ENCODE assay signal across 2 cellular contexts in the genomic region with DNA sequence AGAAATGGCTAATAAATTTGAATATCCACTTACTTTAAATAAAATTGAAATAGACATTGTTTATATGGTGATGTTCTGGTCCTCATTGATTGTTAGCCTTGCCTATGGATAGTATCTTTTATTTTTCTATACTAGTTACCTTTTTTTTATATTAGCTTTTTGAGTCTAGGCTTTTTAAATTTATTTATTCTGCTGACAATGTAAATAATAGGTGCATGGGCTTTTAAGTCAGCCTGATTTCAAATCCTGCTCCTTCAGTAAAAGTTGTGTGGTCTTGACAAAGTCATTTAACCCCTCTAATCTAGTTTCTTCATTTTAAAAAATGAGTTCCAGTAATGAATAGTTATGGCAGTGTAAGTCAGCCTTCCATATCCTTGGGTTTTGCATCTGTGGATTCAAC.
TF ChIP-seq lines count a peak whose summit lies in the region.

No MANE protein-coding gene starts in this region.

TF ChIP-seq in HepG2, 621 proteins besides CTCF, POLR2A, EP300 and RAD21:
- TF ChIP-seq ZNF782 (CRISPR knock-in tag; IDR thresholded peaks at IDR 0.05; ENCODE audit: borderline replicate concordance) (no peak), MAFF (IDR thresholded peaks at IDR 0.05; ENCODE audit: low read depth, low read length) (peak; percentile 60; the same call in 1 of the 2 replicates), MAFK (conservative IDR thresholded peaks at IDR 0.05 in 1 of 2, IDR thresholded peaks at IDR 0.05 in 1 of 2; ENCODE audit: low read length in 2 of 2) (peak; percentile 44 to 79; a peak in 3 of 4 replicates)
- TF ChIP-seq, protein P1, sequence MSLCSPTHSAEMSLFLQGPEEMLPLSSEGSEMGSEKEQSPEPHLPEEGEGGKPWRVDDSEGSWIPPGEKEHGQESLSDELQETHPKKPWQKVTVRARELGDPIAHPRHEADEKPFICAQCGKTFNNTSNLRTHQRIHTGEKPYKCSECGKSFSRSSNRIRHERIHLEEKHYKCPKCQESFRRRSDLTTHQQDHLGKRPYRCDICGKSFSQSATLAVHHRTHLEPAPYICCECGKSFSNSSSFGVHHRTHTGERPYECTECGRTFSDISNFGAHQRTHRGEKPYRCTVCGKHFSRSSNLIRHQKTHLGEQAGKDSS (CRISPR knock-in tag; IDR thresholded peaks at IDR 0.05; ENCODE audit: borderline replicate concordance, low read depth), result no peak

TF ChIP-seq in IMR-90, 13 proteins besides CTCF, POLR2A, EP300 and RAD21:
- TF ChIP-seq SMC3 (IDR thresholded peaks at IDR 0.05; ENCODE audit: low read depth, low read length) (no peak), FOS (IDR thresholded peaks at IDR 0.05; ENCODE audit: low read depth, low read length) (no peak), RFX5 (IDR thresholded peaks at IDR 0.05; ENCODE audit: low read depth, low read length) (no peak), MAFK (IDR thresholded peaks at IDR 0.05; ENCODE audit: low read depth, low read length) (peak; percentile 48; the same call in 1 of the 2 replicates)
- TF ChIP-seq, protein P2, sequence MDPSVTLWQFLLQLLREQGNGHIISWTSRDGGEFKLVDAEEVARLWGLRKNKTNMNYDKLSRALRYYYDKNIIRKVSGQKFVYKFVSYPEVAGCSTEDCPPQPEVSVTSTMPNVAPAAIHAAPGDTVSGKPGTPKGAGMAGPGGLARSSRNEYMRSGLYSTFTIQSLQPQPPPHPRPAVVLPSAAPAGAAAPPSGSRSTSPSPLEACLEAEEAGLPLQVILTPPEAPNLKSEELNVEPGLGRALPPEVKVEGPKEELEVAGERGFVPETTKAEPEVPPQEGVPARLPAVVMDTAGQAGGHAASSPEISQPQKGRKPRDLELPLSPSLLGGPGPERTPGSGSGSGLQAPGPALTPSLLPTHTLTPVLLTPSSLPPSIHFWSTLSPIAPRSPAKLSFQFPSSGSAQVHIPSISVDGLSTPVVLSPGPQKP (IDR thresholded peaks at IDR 0.05; ENCODE audit: borderline replicate concordance, low read depth, low read length), result no peak
